In the genomic region with DNA sequence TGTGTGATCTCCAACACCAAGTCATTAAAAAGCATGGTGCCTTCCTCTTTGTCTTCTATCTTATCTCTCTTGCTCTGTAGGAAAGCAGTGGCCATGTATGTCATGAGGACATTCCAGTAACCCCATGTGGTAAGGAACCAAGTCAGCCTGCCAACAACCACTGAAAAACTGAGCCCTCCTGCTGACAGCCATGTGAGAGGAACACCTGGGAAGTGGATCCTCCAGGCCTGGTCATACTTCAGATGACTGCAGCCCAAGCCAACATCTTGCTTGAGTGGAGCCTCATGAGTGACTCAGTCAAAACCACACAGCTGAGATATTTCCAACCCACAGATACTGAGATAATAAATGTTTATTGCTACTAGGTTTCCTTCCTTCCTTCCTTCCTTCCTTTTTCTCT, we compare ENCODE assay signal across 17 cellular contexts.
A peak's percentile ranks its signal among the peaks of the same experiment; 100 is the strongest.
DNase-seq lines count a peak whose midpoint lies in the region; ATAC-seq, FAIRE-seq and TF ChIP-seq lines count a peak whose summit lies in the region.
"Had no signal": no experiment of that assay in that cellular context is flagged by ENCODE, and none has a peak within 500 bp of the region (broad histone marks: within the 10 kb centered on the region; RNA-seq: fewer than 3 reads in every experiment).

No MANE protein-coding gene starts in this region.

- no peak overlapping the region for H3K27ac Mint-ChIP-seq in CD4-positive, alpha-beta memory T cell
- H3K27ac Mint-ChIP-seq: dendritic cell treated with granulocyte-macrophage colony-stimulating factor and Interleukin-4, amounts not matched to agents 40 ng/mL and 50 ng/mL, for 4 days; progenitor cell of endocrine pancreas; T-cell had no signal

- H3K23ac ChIP-seq in neuronal stem cell (ENCODE audit: low read depth, low read length, poor library complexity), result no peak overlapping the region

- peaks cover 3 to 24% of the 10 kb centered on the region in 2 donors for H3K4me1 ChIP-seq in neuronal stem cell (ENCODE audit: control insufficient read depth in 2 of 2, insufficient read depth in 1 of 2, low read depth in 1 of 2, low read length in 2 of 2)
- no peaks in the 10 kb centered on the region for H3K4me1 ChIP-seq in CD4-positive, alpha-beta memory T cell (ENCODE audit: insufficient read depth, low read length)

- POLR2A ChIA-PET in CD4-positive, alpha-beta memory T cell (lab: Charles Lee; ENCODE audit: partially characterized antibody), result no interaction called here

- no peak overlapping the region for H2BK12ac ChIP-seq in neuronal stem cell (ENCODE audit: low read length)

- no peak overlapping the region for H2BK15ac ChIP-seq in neuronal stem cell (ENCODE audit: low read length)

- H2BK120ac ChIP-seq in neuronal stem cell (ENCODE audit: low read depth, low read length), result no peak overlapping the region

- intact Hi-C loops in CD4-positive, alpha-beta memory T cell (cut with micrococcal nuclease), result no loop called here

- DNase-seq in ELR (ENCODE audit: low read depth), result peak; percentile 80
- peak; percentile 76 for DNase-seq in MG63
- DNase-seq in bronchial epithelial cell (ENCODE audit: low read depth), result peak; percentile 4
- no peak for DNase-seq in neuronal stem cell (ENCODE audit: low spot score)
- no peak for DNase-seq in CD4-positive, alpha-beta memory T cell
- no peak for DNase-seq in NCI-H748 treated with DMSO at 0.1 percent for 48 hours (lab: John Stamatoyannopoulos, UW)
- no peak for DNase-seq in D341Med (ENCODE audit: low spot score)
- DNase-seq: activated CD4-positive, alpha-beta T cell treated with anti-CD3 and anti-CD28 coated beads, Interleukin-2, amount 50 U/mL, for 1 hour; DMS 273 treated with DMSO at 0.1 percent for 48 hours; NCI-H1048; NCI-H524; stimulated activated CD4-positive, alpha-beta T cell treated with anti-CD3 and anti-CD28 coated beads, Interleukin-4, amount 100 ng/mL, for 4 hours; T-cell had no signal

- H3K14ac ChIP-seq in neuronal stem cell (ENCODE audit: low read length), result no peak overlapping the region

- ATAC-seq in GM21529 (IDR thresholded peaks at IDR 0.05; ENCODE audit: unreplicated experiment), result no peak
- ATAC-seq: T-cell had no signal

- H3K9ac ChIP-seq in neuronal stem cell (ENCODE audit: low read depth, low read length, poor library complexity), result no peak overlapping the region

- H4K91ac ChIP-seq in neuronal stem cell (ENCODE audit: low read depth, low read length, poor library complexity), result no peak overlapping the region

- FAIRE-seq in bronchial epithelial cell (lab: Jason Lieb, UNC), result no peak

- no peaks in the 10 kb centered on the region for H3K9me3 ChIP-seq in MG63
- H3K9me3 ChIP-seq in neuronal stem cell (replicated peaks in 1 of 2; ENCODE audit: control insufficient read depth in 2 of 2, insufficient read depth in 1 of 2, low read depth in 1 of 2, low read length in 2 of 2), result peaks cover 0 to 4% of the 10 kb centered on the region in 2 donors
- no peaks in the 10 kb centered on the region for H3K9me3 ChIP-seq in CD4-positive, alpha-beta memory T cell (ENCODE audit: control insufficient read depth in 1 of 2, low read length in 2 of 2)

- no peak for TF ChIP-seq CTCF in bronchial epithelial cell (IDR thresholded peaks at IDR 0.05; ENCODE audit: insufficient read depth, low read length, severe bottlenecking)

- H2AK5ac ChIP-seq in neuronal stem cell (ENCODE audit: low read depth, low read length), result peak overlapping the region; percentile 94

- H2BK5ac ChIP-seq in neuronal stem cell (ENCODE audit: low read length), result no peak overlapping the region

- H2AFZ ChIP-seq in neuronal stem cell (ENCODE audit: low read length), result peak overlapping the region; percentile 31

- CTCF ChIA-PET in CD4-positive, alpha-beta memory T cell (lab: Charles Lee; ENCODE audit: partially characterized antibody), result no interaction called here

- H3K9me3 Mint-ChIP-seq in CD4-positive, alpha-beta memory T cell, result peaks cover 0 to 12% (median under 1%) of the 10 kb centered on the region in 8 donors

- no peaks in the 10 kb centered on the region for H3K36me3 ChIP-seq in MG63
- no peaks in the 10 kb centered on the region for H3K36me3 ChIP-seq in bronchial epithelial cell (ENCODE audit: control insufficient read depth, insufficient read depth, low read length)
- H3K36me3 ChIP-seq in neuronal stem cell (replicated peaks in 1 of 2; ENCODE audit: control insufficient read depth in 2 of 2, insufficient read depth in 2 of 2, low read length in 2 of 2), result no peaks in the 10 kb centered on the region
- no peaks in the 10 kb centered on the region for H3K36me3 ChIP-seq in CD4-positive, alpha-beta memory T cell (ENCODE audit: insufficient read depth, low read length)

- no peaks in the 10 kb centered on the region for H3K27me3 ChIP-seq in MG63
- no peaks in the 10 kb centered on the region for H3K27me3 ChIP-seq in bronchial epithelial cell (ENCODE audit: control insufficient read depth, insufficient read depth, low read length)
- H3K27me3 ChIP-seq in neuronal stem cell (ENCODE audit: control insufficient read depth in 3 of 3, insufficient read depth in 3 of 3, low read depth in 1 of 3, low read length in 3 of 3), result no peaks in the 10 kb centered on the region
- H3K27me3 ChIP-seq in CD4-positive, alpha-beta memory T cell (ENCODE audit: insufficient read depth, low read length), result no peaks in the 10 kb centered on the region

- H3K4ac ChIP-seq in neuronal stem cell (ENCODE audit: low read length), result no peak overlapping the region

- H3K79me1 ChIP-seq in neuronal stem cell (ENCODE audit: low read depth, low read length), result no peaks in the 10 kb centered on the region

- H3K4me3 ChIP-seq in MG63 (no peak overlapping the region), bronchial epithelial cell (ENCODE audit: low read depth, low read length) (no peak overlapping the region), neuronal stem cell (ENCODE audit: low read length in 2 of 2) (no peak overlapping the region)
- no peak overlapping the region for H3K4me3 ChIP-seq in CD4-positive, alpha-beta memory T cell (ENCODE audit: low read length in 2 of 2)
- H3K4me3 ChIP-seq: lung had no signal

- H3K27me3 Mint-ChIP-seq in CD4-positive, alpha-beta memory T cell, result no peaks in the 10 kb centered on the region
- H3K27me3 Mint-ChIP-seq: dendritic cell treated with granulocyte-macrophage colony-stimulating factor and Interleukin-4, amounts not matched to agents 40 ng/mL and 50 ng/mL, for 4 days; progenitor cell of endocrine pancreas; T-cell had no signal

- no peak overlapping the region for H4K8ac ChIP-seq in neuronal stem cell (ENCODE audit: low read depth, low read length)

- H3K27ac ChIP-seq in neuronal stem cell (replicated peaks; ENCODE audit: low read length), result peak overlapping the region; percentile 75
- no peak overlapping the region for H3K27ac ChIP-seq in CD4-positive, alpha-beta memory T cell (ENCODE audit: low read depth, low read length)

- no peak overlapping the region for H3K4me3 Mint-ChIP-seq in CD4-positive, alpha-beta memory T cell
- H3K4me3 Mint-ChIP-seq: dendritic cell treated with granulocyte-macrophage colony-stimulating factor and Interleukin-4, amounts not matched to agents 40 ng/mL and 50 ng/mL, for 4 days; T-cell had no signal

- no peaks in the 10 kb centered on the region for H3K4me1 Mint-ChIP-seq in CD4-positive, alpha-beta memory T cell
- H3K4me1 Mint-ChIP-seq: T-cell had no signal

- no peaks in the 10 kb centered on the region for H3K36me3 Mint-ChIP-seq in CD4-positive, alpha-beta memory T cell
- H3K36me3 Mint-ChIP-seq: T-cell had no signal

- peak overlapping the region; percentile 50 for H3K18ac ChIP-seq in neuronal stem cell (ENCODE audit: low read length)

- H3K4me2 ChIP-seq in neuronal stem cell (ENCODE audit: insufficient read depth, low read length, poor library complexity, severe bottlenecking), result no peak overlapping the region

Comparison
In these comparisons a context has a peak if more than half of its experiments do, and no peak if none do; other contexts are left out.
1. DNase-seq: peak in ELR (single experiment), MG63 (single experiment) and bronchial epithelial cell (single experiment); none in neuronal stem cell (single experiment), CD4-positive, alpha-beta memory T cell (0 of 5), NCI-H748 treated with DMSO at 0.1 percent for 48 hours (single experiment) and D341Med (single experiment).